Comparison of ENCODE assay signal across 10 cellular contexts in genomic region chr9:112945620-112946208, GRCh38. TPM values are rescaled to one million over a fixed set of nuclear protein-coding genes. Genes with fewer than 3 reads are reported as not detected.
DNase-seq lines count a peak whose midpoint lies in the region; ATAC-seq and TF ChIP-seq lines count a peak whose summit lies in the region.
"Had no signal": no experiment of that assay in that cellular context is flagged by ENCODE, and none has a peak within 500 bp of the region (broad histone marks: within the 10 kb centered on the region; RNA-seq: fewer than 3 reads in every experiment).

No MANE protein-coding gene starts in this region.

- TF ChIP-seq RAD21 in SK-N-SH (IDR thresholded peaks at IDR 0.05; ENCODE audit: low read length), result no peak

- H3K36me3 ChIP-seq in DOHH2 (ENCODE audit: control insufficient read depth, low read length) (no peaks in the 10 kb centered on the region), H7 (replicated peaks; ENCODE audit: control insufficient read depth, insufficient read depth, low read length) (no peaks in the 10 kb centered on the region), SK-N-SH (replicated peaks in 1 of 2; ENCODE audit: control insufficient read depth in 1 of 2, insufficient read depth in 2 of 2, low read length in 1 of 2) (no peaks in the 10 kb centered on the region), kidney epithelial cell (ENCODE audit: control insufficient read depth, insufficient read depth, low read length) (no peaks in the 10 kb centered on the region), lower lobe of right lung (no peaks in the 10 kb centered on the region)
- H3K36me3 ChIP-seq in effector memory CD4-positive, alpha-beta T cell (ENCODE audit: control insufficient read depth, insufficient read depth, low read length), result no peaks in the 10 kb centered on the region
- H3K36me3 ChIP-seq: uterus had no signal

- peak; percentile 74 for DNase-seq in H7
- peak; percentile 36 for DNase-seq in SK-N-SH
- DNase-seq in kidney epithelial cell (ENCODE audit: low read depth), result no peak
- DNase-seq in NCI-H2227 treated with DMSO at 0.1 percent for 48 hours (lab: John Stamatoyannopoulos, UW), result no peak
- DNase-seq in effector memory CD4-positive, alpha-beta T cell, result no peak
- no peak for DNase-seq in lower lobe of right lung
- DNase-seq: activated CD8-positive, alpha-beta memory T cell treated with anti-CD3 and anti-CD28 coated beads, Interleukin-2, amount 10 ng/mL, durations not matched to agents 7 days and 5 days; uterus had no signal

- H4K20me1 ChIP-seq in DOHH2 (ENCODE audit: control insufficient read depth, insufficient read depth, low read depth, low read length), result no peaks in the 10 kb centered on the region
- no peaks in the 10 kb centered on the region for H4K20me1 ChIP-seq in SK-N-SH (ENCODE audit: insufficient read depth)

- CTCF ChIA-PET in SK-N-SH (lab: Yijun Ruan, JAX), result interaction anchor here (1.3 to 1.6 kb wide), 2 partner anchors 11 to 26 kb away, joined by 3 read pairs; no protein-coding TSS in a partner anchor

- H3K79me2 ChIP-seq in DOHH2 (ENCODE audit: control insufficient read depth, low read length), result no peaks in the 10 kb centered on the region
- no peaks in the 10 kb centered on the region for H3K79me2 ChIP-seq in SK-N-SH (ENCODE audit: insufficient read depth)

- H3F3A ChIP-seq in DOHH2 (ENCODE audit: control insufficient read depth, insufficient read depth) (no peaks in the 10 kb centered on the region), SK-N-SH (replicated peaks; ENCODE audit: insufficient read depth) (no peaks in the 10 kb centered on the region)

- no peak overlapping the region for H3K27ac ChIP-seq in DOHH2 (ENCODE audit: low read depth, low read length)
- no peak overlapping the region for H3K27ac ChIP-seq in SK-N-SH (ENCODE audit: low read depth in 2 of 2, low read length in 1 of 2)
- no peak overlapping the region for H3K27ac ChIP-seq in effector memory CD4-positive, alpha-beta T cell (ENCODE audit: insufficient read depth, low read length, poor library complexity, severe bottlenecking)
- no peak overlapping the region for H3K27ac ChIP-seq in lower lobe of right lung
- H3K27ac ChIP-seq: uterus had no signal

- 20% methylated on average over 24 of the region's 25 CpGs for WGBS in SK-N-SH (ENCODE audit: low lambda C conversion rate)

- H3K27me3 ChIP-seq in DOHH2 (ENCODE audit: control insufficient read depth, low read length) (no peaks in the 10 kb centered on the region), H7 (ENCODE audit: control insufficient read depth, insufficient read depth, low read length) (no peaks in the 10 kb centered on the region), SK-N-SH (ENCODE audit: insufficient read depth) (no peaks in the 10 kb centered on the region; the same call in 1 of the 2 replicates), kidney epithelial cell (ENCODE audit: control insufficient read depth, insufficient read depth, low read length) (no peaks in the 10 kb centered on the region), lower lobe of right lung (ENCODE audit: low read depth) (no peaks in the 10 kb centered on the region)
- H3K27me3 ChIP-seq in effector memory CD4-positive, alpha-beta T cell (replicated peaks; ENCODE audit: control insufficient read depth, insufficient read depth, low read length, poor library complexity, severe bottlenecking), result no peaks in the 10 kb centered on the region

- H2AFZ ChIP-seq in SK-N-SH (ENCODE audit: low read depth), result no peak overlapping the region

- H3K4me3 ChIP-seq in DOHH2 (ENCODE audit: low read length) (no peak overlapping the region), H7 (ENCODE audit: insufficient read depth, low read depth, low read length) (no peak overlapping the region), SK-N-SH (ENCODE audit: low read depth in 2 of 2, low read length in 1 of 2) (no peak overlapping the region), kidney epithelial cell (ENCODE audit: low read depth, low read length) (no peak overlapping the region), lower lobe of right lung (no peak overlapping the region)
- no peak overlapping the region for H3K4me3 ChIP-seq in effector memory CD4-positive, alpha-beta T cell (ENCODE audit: insufficient read depth, low read depth, low read length, poor library complexity, severe bottlenecking)
- H3K4me3 ChIP-seq: uterus had no signal

- H3K9me3 ChIP-seq in DOHH2 (ENCODE audit: control insufficient read depth, insufficient read depth, low read length) (peaks cover 11% of the 10 kb centered on the region; the same call in 1 of the 2 replicates), SK-N-SH (no peaks in the 10 kb centered on the region), lower lobe of right lung (peaks cover 8% of the 10 kb centered on the region)
- no peaks in the 10 kb centered on the region for H3K9me3 ChIP-seq in effector memory CD4-positive, alpha-beta T cell (ENCODE audit: control insufficient read depth, low read length)
- H3K9me3 ChIP-seq: uterus had no signal

- H3K4me1 ChIP-seq in DOHH2 (ENCODE audit: control insufficient read depth, low read length) (no peaks in the 10 kb centered on the region), SK-N-SH (ENCODE audit: control insufficient read depth in 1 of 2, insufficient read depth in 2 of 2, low read depth in 1 of 2, low read length in 1 of 2) (no peaks in the 10 kb centered on the region), lower lobe of right lung (no peaks in the 10 kb centered on the region)
- no peaks in the 10 kb centered on the region for H3K4me1 ChIP-seq in effector memory CD4-positive, alpha-beta T cell (ENCODE audit: control insufficient read depth, insufficient read depth, low read length, poor library complexity, severe bottlenecking)
- H3K4me1 ChIP-seq: uterus had no signal

- TF ChIP-seq CTCF in DOHH2 (IDR thresholded peaks at IDR 0.05; ENCODE audit: low read depth, low read length, poor library complexity, severe bottlenecking) (peak; percentile 55), SK-N-SH (IDR thresholded peaks at IDR 0.05) (peak; percentile 41; the same call in 1 of the 2 replicates), kidney epithelial cell (IDR thresholded peaks at IDR 0.05; ENCODE audit: insufficient read depth, low read length, poor library complexity, severe bottlenecking) (peak; percentile 25), lower lobe of right lung (IDR thresholded peaks at IDR 0.05) (no peak)

- H3K4me2 ChIP-seq in DOHH2 (ENCODE audit: low read length) (no peak overlapping the region), SK-N-SH (no peak overlapping the region)

- TF ChIP-seq EP300 in SK-N-SH (IDR thresholded peaks at IDR 0.05; ENCODE audit: borderline replicate concordance in 1 of 2, low read depth in 1 of 2, low read length in 1 of 2), result no peak

- H3K9me2 ChIP-seq in DOHH2 (replicated peaks; ENCODE audit: control insufficient read depth, low read length) (no peaks in the 10 kb centered on the region), SK-N-SH (no peaks in the 10 kb centered on the region)

- POLR2A ChIA-PET in SK-N-SH (lab: Yijun Ruan, JAX), result no interaction called here

- no peak for ATAC-seq in lower lobe of right lung
- ATAC-seq: activated CD8-positive, alpha-beta memory T cell treated with anti-CD3 and anti-CD28 coated beads, Interleukin-2, amount 10 ng/mL, durations not matched to agents 7 days and 5 days had no signal

- no peak overlapping the region for H3K9ac ChIP-seq in SK-N-SH

- intact Hi-C loops in lower lobe of right lung (cut with DNase I), result no loop called here

TF ChIP-seq in SK-N-SH, 30 proteins besides CTCF, POLR2A, EP300 and RAD21 (continues in another document):
- no peak for TF ChIP-seq TEAD4 (IDR thresholded peaks at IDR 0.05; ENCODE audit: borderline replicate concordance, insufficient read depth)
- TF ChIP-seq RXRA (IDR thresholded peaks at IDR 0.05; ENCODE audit: borderline replicate concordance, low read depth), result no peak
- no peak for TF ChIP-seq REST (IDR thresholded peaks at IDR 0.05; ENCODE audit: low read depth, low read length)
- no peak for TF ChIP-seq NFIC (IDR thresholded peaks at IDR 0.05; ENCODE audit: borderline replicate concordance)
- no peak for TF ChIP-seq GABPA (IDR thresholded peaks at IDR 0.05; ENCODE audit: low read depth)
- no peak for TF ChIP-seq SMC3 (IDR thresholded peaks at IDR 0.05; ENCODE audit: low read depth, low read length)

RNA-seq across cellular contexts. Expression of gene SLC46A2, which starts 55.0 kb away (rescaled TPM):
- not detected in 2 replicates for total RNA-seq in H7 (2014; rRNA removed; shearing (Covaris generic))
- not detected in 2 replicates for polyA plus RNA-seq in SK-N-SH (2012; rRNA removed)
- polyA plus RNA-seq in SK-N-SH (2012; cell fraction: cytosol; rRNA removed), result not detected in 2 replicates
- polyA plus RNA-seq in SK-N-SH (2012; cell fraction: nucleus; rRNA removed), result not detected in 2 replicates
- total RNA-seq in kidney epithelial cell (not detected in 2 replicates), lower lobe of right lung (13.7 TPM)
- total RNA-seq: activated CD8-positive, alpha-beta memory T cell treated with anti-CD3 and anti-CD28 coated beads, Interleukin-2, amount 10 ng/mL, durations not matched to agents 7 days and 5 days; endothelial cell of umbilical vein; uterus had no signal
- polyA plus RNA-seq: endothelial cell of umbilical vein had no signal

Comparison
In these comparisons a context has a peak if more than half of its experiments do, and no peak if none do; other contexts are left out.
1. DNase-seq: peak in H7 (single experiment) and SK-N-SH (single experiment); none in kidney epithelial cell (single experiment), NCI-H2227 treated with DMSO at 0.1 percent for 48 hours (single experiment), effector memory CD4-positive, alpha-beta T cell (0 of 3) and lower lobe of right lung (single experiment).
2. RNA of gene SLC46A2, which starts 55.0 kb away (total RNA-seq): 13.7 TPM in lower lobe of right lung (single experiment); not detected in H7 and not detected in kidney epithelial cell; every median in the first group is over 10 times any median in the second.